ENCODE assay signal across 28 cellular contexts in the genomic region with DNA sequence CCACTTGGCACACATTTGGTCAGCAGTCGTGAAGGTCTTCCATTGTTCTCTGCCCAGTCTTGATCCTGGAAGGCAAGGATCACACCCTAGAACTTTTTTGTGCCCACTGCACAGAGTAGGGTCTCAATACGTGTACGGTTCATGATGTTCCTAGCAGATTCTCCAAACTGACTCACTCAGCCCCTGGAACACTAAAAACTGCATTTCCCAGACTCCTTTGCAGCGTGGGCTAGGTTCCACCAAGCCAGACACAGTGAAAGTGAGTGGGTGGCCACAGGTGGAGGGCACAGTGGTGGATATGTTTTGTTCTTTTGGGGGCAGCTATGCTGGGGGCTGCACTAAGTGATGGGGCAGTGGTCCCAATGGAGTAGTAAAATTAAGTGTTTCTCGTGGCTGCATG. TPM values are rescaled to one million over a fixed set of nuclear protein-coding genes. Genes with fewer than 3 reads are reported as not detected.
"Had no signal": no experiment of that assay in that cellular context is flagged by ENCODE, and none has a peak within 500 bp of the region (broad histone marks: within the 10 kb centered on the region; RNA-seq: fewer than 3 reads in every experiment).

No MANE protein-coding gene starts in this region.

- H3K27ac Mint-ChIP-seq: activated naive CD8-positive, alpha-beta T cell treated with anti-CD3 and anti-CD28 coated beads, Interleukin-2, amount 10 ng/mL, durations not matched to agents 7 days and 5 days; natural killer cell treated with Interleukin-12 subunit alpha and Interleukin-12 subunit beta and Interleukin-15 and Interleukin-18, amount 100 ng/mL, for 72 hours; T-cell had no signal

- FAIRE-seq: endometrium, islet of Langerhans had no signal

- H3K36me3 ChIP-seq: cardiac muscle cell, heart left ventricle, sigmoid colon, thyroid gland, upper lobe of right lung had no signal

- H3K9me3 Mint-ChIP-seq: activated naive CD8-positive, alpha-beta T cell treated with anti-CD3 and anti-CD28 coated beads, Interleukin-2, amount 10 ng/mL, durations not matched to agents 7 days and 5 days; activated T-cell treated with anti-CD3 and anti-CD28 coated beads, Interleukin-2, amount 50 U/mL, for 4 hours; natural killer cell treated with Interleukin-12 subunit alpha and Interleukin-12 subunit beta and Interleukin-15 and Interleukin-18, amount 100 ng/mL, for 72 hours had no signal

- H3K4me3 ChIP-seq: cardiac muscle cell, heart left ventricle, sigmoid colon, thyroid gland, upper lobe of right lung had no signal

- H3K27me3 ChIP-seq: thyroid gland had no signal

- ATAC-seq: activated T-cell treated with anti-CD3 and anti-CD28 coated beads, Interleukin-2, amount 50 U/mL, for 4 hours; heart left ventricle; left ventricle myocardium superior; natural killer cell treated with Interleukin-12 subunit alpha and Interleukin-12 subunit beta and Interleukin-15 and Interleukin-18, amount 100 ng/mL, for 72 hours; stimulated activated naive CD8-positive, alpha-beta T cell treated with anti-CD3 and anti-CD28 coated beads, Interleukin-15, Interleukin-2, amounts not matched to agents 100 U/mL and 50 U/mL, for 24 hours; T-cell; upper lobe of right lung had no signal

- H3K36me3 Mint-ChIP-seq: natural killer cell treated with Interleukin-12 subunit alpha and Interleukin-12 subunit beta and Interleukin-15 and Interleukin-18, amount 100 ng/mL, for 72 hours; T-cell had no signal

- H3K4me3 Mint-ChIP-seq: activated T-cell treated with anti-CD3 and anti-CD28 coated beads, Interleukin-2, amount 50 U/mL, for 4 hours; natural killer cell treated with Interleukin-12 subunit alpha and Interleukin-12 subunit beta and Interleukin-15 and Interleukin-18, amount 100 ng/mL, for 72 hours had no signal

- DNase-seq: activated CD4-positive, alpha-beta T cell treated with anti-CD3 and anti-CD28 coated beads for 1 hour; activated CD4-positive, alpha-beta T cell treated with anti-CD3 and anti-CD28 coated beads, Interleukin-2, amount 50 U/mL, for 1 hour; activated CD8-positive, alpha-beta memory T cell treated with anti-CD3 and anti-CD28 coated beads, Interleukin-2, amount 50 U/mL, for 48 hours; activated naive CD4-positive, alpha-beta T cell treated with Interleukin-2 at 50 U/mL for 16 hours; activated naive CD8-positive, alpha-beta T cell treated with anti-CD3 and anti-CD28 coated beads, Interleukin-2, amount 10 ng/mL, durations not matched to agents 7 days and 5 days; activated T-cell treated with anti-CD3 and anti-CD28 coated beads, Interleukin-2, amount 50 U/mL, for 4 hours; amygdala; heart left ventricle; left ventricle myocardium superior; mammary epithelial cell; midbrain; nucleus accumbens; sigmoid colon; stimulated activated CD4-positive, alpha-beta T cell treated with anti-CD3 and anti-CD28 coated beads, Interleukin-2, amount 100 ng/mL, for 48 hours; stimulated activated naive CD8-positive, alpha-beta T cell treated with anti-CD3 and anti-CD28 coated beads, Interleukin-15, Interleukin-2, amounts not matched to agents 100 U/mL and 50 U/mL, for 24 hours; T-cell; upper lobe of right lung had no signal

- H3K27ac ChIP-seq: cardiac muscle cell, heart left ventricle, sigmoid colon, upper lobe of right lung had no signal

- H3K9me3 ChIP-seq: heart left ventricle, sigmoid colon, thyroid gland, upper lobe of right lung had no signal

RNA-seq across cellular contexts. Expression of gene NKX1-2, which starts 10.3 kb away (rescaled TPM):
- total RNA-seq: activated CD8-positive, alpha-beta memory T cell treated with anti-CD3 and anti-CD28 coated beads for 36 hours; activated naive CD8-positive, alpha-beta T cell treated with anti-CD3 and anti-CD28 coated beads, Interleukin-2, amount 10 ng/mL, durations not matched to agents 7 days and 5 days; activated T-cell treated with anti-CD3 and anti-CD28 coated beads, Interleukin-2, amount 50 U/mL, for 4 hours; chondrocyte; epithelial cell of proximal tubule; fibroblast of villous mesenchyme; heart left ventricle; left ventricle myocardium superior; natural killer cell treated with Interleukin-12 subunit alpha and Interleukin-12 subunit beta and Interleukin-15 and Interleukin-18, amount 100 ng/mL, for 72 hours; renal cortical epithelial cell; sigmoid colon; subcutaneous adipose tissue; thyroid gland; upper lobe of right lung had no signal
- polyA plus RNA-seq: cardiac muscle cell, heart left ventricle, sigmoid colon had no signal
